Comparison of ENCODE assay signal across 1 cellular context in genomic region chr3:192848371-192849233, GRCh38.
TF ChIP-seq lines count a peak whose summit lies in the region.

No MANE protein-coding gene starts in this region.

TF ChIP-seq in SK-N-SH treated with all-trans-retinoic acid at 6 μM for 48 hours, 23 proteins besides CTCF, POLR2A, EP300 and RAD21 (continued from another document):
- TF ChIP-seq, protein P1, sequence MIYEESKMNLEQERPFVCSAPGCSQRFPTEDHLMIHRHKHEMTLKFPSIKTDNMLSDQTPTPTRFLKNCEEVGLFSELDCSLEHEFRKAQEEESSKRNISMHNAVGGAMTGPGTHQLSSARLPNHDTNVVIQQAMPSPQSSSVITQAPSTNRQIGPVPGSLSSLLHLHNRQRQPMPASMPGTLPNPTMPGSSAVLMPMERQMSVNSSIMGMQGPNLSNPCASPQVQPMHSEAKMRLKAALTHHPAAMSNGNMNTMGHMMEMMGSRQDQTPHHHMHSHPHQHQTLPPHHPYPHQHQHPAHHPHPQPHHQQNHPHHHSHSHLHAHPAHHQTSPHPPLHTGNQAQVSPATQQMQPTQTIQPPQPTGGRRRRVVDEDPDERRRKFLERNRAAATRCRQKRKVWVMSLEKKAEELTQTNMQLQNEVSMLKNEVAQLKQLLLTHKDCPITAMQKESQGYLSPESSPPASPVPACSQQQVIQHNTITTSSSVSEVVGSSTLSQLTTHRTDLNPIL (CRISPR knock-in tag; IDR thresholded peaks at IDR 0.05; ENCODE audit: low read depth), result no peak
- TF ChIP-seq RARB (CRISPR knock-in tag; IDR thresholded peaks at IDR 0.05), result no peak
- no peak for TF ChIP-seq PPARA (CRISPR knock-in tag; IDR thresholded peaks at IDR 0.05; ENCODE audit: borderline replicate concordance)
- no peak for TF ChIP-seq TCF4 (CRISPR knock-in tag; IDR thresholded peaks at IDR 0.05; ENCODE audit: borderline replicate concordance)
- TF ChIP-seq TOX (CRISPR knock-in tag; IDR thresholded peaks at IDR 0.05; ENCODE audit: borderline replicate concordance), result no peak
- TF ChIP-seq, protein P2, sequence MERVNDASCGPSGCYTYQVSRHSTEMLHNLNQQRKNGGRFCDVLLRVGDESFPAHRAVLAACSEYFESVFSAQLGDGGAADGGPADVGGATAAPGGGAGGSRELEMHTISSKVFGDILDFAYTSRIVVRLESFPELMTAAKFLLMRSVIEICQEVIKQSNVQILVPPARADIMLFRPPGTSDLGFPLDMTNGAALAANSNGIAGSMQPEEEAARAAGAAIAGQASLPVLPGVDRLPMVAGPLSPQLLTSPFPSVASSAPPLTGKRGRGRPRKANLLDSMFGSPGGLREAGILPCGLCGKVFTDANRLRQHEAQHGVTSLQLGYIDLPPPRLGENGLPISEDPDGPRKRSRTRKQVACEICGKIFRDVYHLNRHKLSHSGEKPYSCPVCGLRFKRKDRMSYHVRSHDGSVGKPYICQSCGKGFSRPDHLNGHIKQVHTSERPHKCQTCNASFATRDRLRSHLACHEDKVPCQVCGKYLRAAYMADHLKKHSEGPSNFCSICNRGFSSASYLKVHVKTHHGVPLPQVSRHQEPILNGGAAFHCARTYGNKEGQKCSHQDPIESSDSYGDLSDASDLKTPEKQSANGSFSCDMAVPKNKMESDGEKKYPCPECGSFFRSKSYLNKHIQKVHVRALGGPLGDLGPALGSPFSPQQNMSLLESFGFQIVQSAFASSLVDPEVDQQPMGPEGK (CRISPR knock-in tag; IDR thresholded peaks at IDR 0.05; ENCODE audit: borderline replicate concordance), result no peak
- TF ChIP-seq CSDC2 (CRISPR knock-in tag; IDR thresholded peaks at IDR 0.05), result no peak
- no peak for TF ChIP-seq SNAI2 (CRISPR knock-in tag; IDR thresholded peaks at IDR 0.05)
- TF ChIP-seq, protein P3, sequence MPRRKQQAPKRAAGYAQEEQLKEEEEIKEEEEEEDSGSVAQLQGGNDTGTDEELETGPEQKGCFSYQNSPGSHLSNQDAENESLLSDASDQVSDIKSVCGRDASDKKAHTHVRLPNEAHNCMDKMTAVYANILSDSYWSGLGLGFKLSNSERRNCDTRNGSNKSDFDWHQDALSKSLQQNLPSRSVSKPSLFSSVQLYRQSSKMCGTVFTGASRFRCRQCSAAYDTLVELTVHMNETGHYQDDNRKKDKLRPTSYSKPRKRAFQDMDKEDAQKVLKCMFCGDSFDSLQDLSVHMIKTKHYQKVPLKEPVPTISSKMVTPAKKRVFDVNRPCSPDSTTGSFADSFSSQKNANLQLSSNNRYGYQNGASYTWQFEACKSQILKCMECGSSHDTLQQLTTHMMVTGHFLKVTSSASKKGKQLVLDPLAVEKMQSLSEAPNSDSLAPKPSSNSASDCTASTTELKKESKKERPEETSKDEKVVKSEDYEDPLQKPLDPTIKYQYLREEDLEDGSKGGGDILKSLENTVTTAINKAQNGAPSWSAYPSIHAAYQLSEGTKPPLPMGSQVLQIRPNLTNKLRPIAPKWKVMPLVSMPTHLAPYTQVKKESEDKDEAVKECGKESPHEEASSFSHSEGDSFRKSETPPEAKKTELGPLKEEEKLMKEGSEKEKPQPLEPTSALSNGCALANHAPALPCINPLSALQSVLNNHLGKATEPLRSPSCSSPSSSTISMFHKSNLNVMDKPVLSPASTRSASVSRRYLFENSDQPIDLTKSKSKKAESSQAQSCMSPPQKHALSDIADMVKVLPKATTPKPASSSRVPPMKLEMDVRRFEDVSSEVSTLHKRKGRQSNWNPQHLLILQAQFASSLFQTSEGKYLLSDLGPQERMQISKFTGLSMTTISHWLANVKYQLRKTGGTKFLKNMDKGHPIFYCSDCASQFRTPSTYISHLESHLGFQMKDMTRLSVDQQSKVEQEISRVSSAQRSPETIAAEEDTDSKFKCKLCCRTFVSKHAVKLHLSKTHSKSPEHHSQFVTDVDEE (CRISPR knock-in tag; IDR thresholded peaks at IDR 0.05), result no peak
- TF ChIP-seq ZC3H10 (CRISPR knock-in tag; IDR thresholded peaks at IDR 0.05), result no peak
- TF ChIP-seq BACH2 (CRISPR knock-in tag; IDR thresholded peaks at IDR 0.05; ENCODE audit: borderline replicate concordance), result no peak
- TF ChIP-seq ZNF70 (CRISPR knock-in tag; IDR thresholded peaks at IDR 0.05), result no peak
- no peak for TF ChIP-seq ARNTL (CRISPR knock-in tag; IDR thresholded peaks at IDR 0.05; ENCODE audit: borderline replicate concordance, low read depth)
- TF ChIP-seq ESRRG (CRISPR knock-in tag; IDR thresholded peaks at IDR 0.05), result no peak
- no peak for TF ChIP-seq CSRNP3 (CRISPR knock-in tag; IDR thresholded peaks at IDR 0.05)
